In genomic region chr20:57783956-57784837, GRCh38 we compare ENCODE assay signal across 23 cellular contexts.
"Had no signal": no experiment of that assay in that cellular context is flagged by ENCODE, and none has a peak within 500 bp of the region (broad histone marks: within the 10 kb centered on the region; RNA-seq: fewer than 3 reads in every experiment).

No MANE protein-coding gene starts in this region.

- ATAC-seq: activated T-helper 17 cell treated with anti-CD3 and anti-CD28 coated beads, Interleukin-2, amount 50 U/mL, for 72 hours; foreskin keratinocyte; left lung; natural killer cell had no signal

- H3K36me3 Mint-ChIP-seq: activated naive CD8-positive, alpha-beta T cell treated with anti-CD3 and anti-CD28 coated beads, Interleukin-2, amount 10 ng/mL, durations not matched to agents 7 days and 5 days; mesothelial cell of epicardium; natural killer cell had no signal

- H3K9me3 Mint-ChIP-seq: activated naive CD4-positive, alpha-beta T cell treated with anti-CD3 and anti-CD28 coated beads for 36 hours; activated naive CD8-positive, alpha-beta T cell treated with anti-CD3 and anti-CD28 coated beads, Interleukin-2, amount 10 ng/mL, durations not matched to agents 7 days and 5 days; activated T-cell treated with anti-CD3 and anti-CD28 coated beads, Interleukin-2, amount 50 U/mL, for 24 hours; activated T-helper 17 cell treated with anti-CD3 and anti-CD28 coated beads, Interleukin-2, amount 50 U/mL, for 72 hours; mesothelial cell of epicardium; natural killer cell; stimulated activated naive CD8-positive, alpha-beta T cell treated with anti-CD3 and anti-CD28 coated beads, Interleukin-15, Interleukin-2, amounts not matched to agents 100 ng/mL and 50 ng/mL, for 24 hours had no signal

- H3K4me3 ChIP-seq: left lung, lung, prostate gland, right atrium auricular region, tibial artery had no signal

- H3K4me3 Mint-ChIP-seq: activated naive CD4-positive, alpha-beta T cell treated with anti-CD3 and anti-CD28 coated beads for 36 hours; activated naive CD8-positive, alpha-beta T cell treated with anti-CD3 and anti-CD28 coated beads, Interleukin-2, amount 10 ng/mL, durations not matched to agents 7 days and 5 days; activated T-cell treated with anti-CD3 and anti-CD28 coated beads, Interleukin-2, amount 50 U/mL, for 24 hours; activated T-helper 17 cell treated with anti-CD3 and anti-CD28 coated beads, Interleukin-2, amount 50 U/mL, for 72 hours; mesothelial cell of epicardium; natural killer cell; stimulated activated naive CD8-positive, alpha-beta T cell treated with anti-CD3 and anti-CD28 coated beads, Interleukin-15, Interleukin-2, amounts not matched to agents 100 ng/mL and 50 ng/mL, for 24 hours had no signal

- H3K4me1 ChIP-seq: foreskin keratinocyte, left lung, prostate gland, right atrium auricular region, tibial artery had no signal

- H3K27ac Mint-ChIP-seq: activated naive CD4-positive, alpha-beta T cell treated with anti-CD3 and anti-CD28 coated beads for 36 hours; activated naive CD8-positive, alpha-beta T cell treated with anti-CD3 and anti-CD28 coated beads, Interleukin-2, amount 10 ng/mL, durations not matched to agents 7 days and 5 days; activated T-cell treated with anti-CD3 and anti-CD28 coated beads, Interleukin-2, amount 50 U/mL, for 24 hours; activated T-helper 17 cell treated with anti-CD3 and anti-CD28 coated beads, Interleukin-2, amount 50 U/mL, for 72 hours; mesothelial cell of epicardium; natural killer cell; stimulated activated naive CD8-positive, alpha-beta T cell treated with anti-CD3 and anti-CD28 coated beads, Interleukin-15, Interleukin-2, amounts not matched to agents 100 ng/mL and 50 ng/mL, for 24 hours had no signal

- H3K27ac ChIP-seq: foreskin keratinocyte, left lung, right atrium auricular region, tibial artery, WERI-Rb-1 had no signal

- H3K36me3 ChIP-seq: left lung, prostate gland, right atrium auricular region, tibial artery, WERI-Rb-1 had no signal

- H3K27me3 ChIP-seq: left lung, right atrium auricular region had no signal

- H3K4me1 Mint-ChIP-seq: activated naive CD8-positive, alpha-beta T cell treated with anti-CD3 and anti-CD28 coated beads, Interleukin-2, amount 10 ng/mL, durations not matched to agents 7 days and 5 days; activated T-helper 17 cell treated with anti-CD3 and anti-CD28 coated beads, Interleukin-2, amount 50 U/mL, for 72 hours; natural killer cell had no signal

- H3K9me3 ChIP-seq: left lung, prostate gland, right atrium auricular region, tibial artery had no signal

- DNase-seq: activated CD4-positive, CD25-positive, alpha-beta regulatory T cell treated with anti-CD3 and anti-CD28 coated beads, Interleukin-2, amount 50 U/mL, for 72 hours; activated CD8-positive, alpha-beta memory T cell treated with anti-CD3 and anti-CD28 coated beads for 24 hours; activated CD8-positive, alpha-beta memory T cell treated with anti-CD3 and anti-CD28 coated beads, Interleukin-2, amount 50 U/mL, for 4 hours; activated naive CD4-positive, alpha-beta T cell treated with anti-CD3 and anti-CD28 coated beads for 36 hours; activated naive CD8-positive, alpha-beta T cell treated with anti-CD3 and anti-CD28 coated beads, Interleukin-2, amount 10 ng/mL, durations not matched to agents 7 days and 5 days; activated T-cell treated with anti-CD3 and anti-CD28 coated beads, Interleukin-2, amount 50 U/mL, for 24 hours; amygdala; cerebellar nuclear complex; cortex of kidney; foreskin keratinocyte; natural killer cell; stimulated activated CD4-positive, alpha-beta T cell treated with anti-CD3 and anti-CD28 coated beads, Interleukin-12 subunit alpha, Interleukin-12 subunit beta, amount 100 ng/mL, for 4 hours; stimulated activated CD4-positive, alpha-beta T cell treated with anti-CD3 and anti-CD28 coated beads, Interleukin-4, amount 100 ng/mL, for 4 hours; substantia nigra; WERI-Rb-1 had no signal

- H3K27me3 Mint-ChIP-seq: activated naive CD8-positive, alpha-beta T cell treated with anti-CD3 and anti-CD28 coated beads, Interleukin-2, amount 10 ng/mL, durations not matched to agents 7 days and 5 days had no signal
